17 cellular contexts compared by ENCODE assay signal in genomic region chr1:25720624-25721023, GRCh38.
DNase-seq lines count a peak whose midpoint lies in the region; ATAC-seq and TF ChIP-seq lines count a peak whose summit lies in the region.
"Had no signal": no experiment of that assay in that cellular context is flagged by ENCODE, and none has a peak within 500 bp of the region (broad histone marks: within the 10 kb centered on the region; RNA-seq: fewer than 3 reads in every experiment).

No MANE protein-coding gene starts in this region.

- H3K36me3 Mint-ChIP-seq in activated naive CD8-positive, alpha-beta T cell = peaks cover 15% of the 10 kb centered on the region
- peaks cover 8% of the 10 kb centered on the region for H3K36me3 Mint-ChIP-seq in activated naive CD8-positive, alpha-beta T cell treated with anti-CD3 and anti-CD28 coated beads for 36 hours

- no peak for TF ChIP-seq CTCF in osteoblast (IDR thresholded peaks at IDR 0.05; ENCODE audit: extremely low read depth, low read depth, low read length)

- H3K4me1 ChIP-seq in adipocyte (ENCODE audit: control insufficient read depth, insufficient read depth, low read length) (peaks cover 3% of the 10 kb centered on the region), osteoblast (ENCODE audit: insufficient read depth, low read length) (no peaks in the 10 kb centered on the region)

- H4K20me1 ChIP-seq in osteoblast (ENCODE audit: insufficient read depth, low read length) = no peaks in the 10 kb centered on the region

- no peaks in the 10 kb centered on the region for H3K9me3 Mint-ChIP-seq in activated naive CD8-positive, alpha-beta T cell (ENCODE audit: low read depth)
- no peaks in the 10 kb centered on the region for H3K9me3 Mint-ChIP-seq in activated naive CD8-positive, alpha-beta T cell treated with anti-CD3 and anti-CD28 coated beads for 36 hours
- H3K9me3 Mint-ChIP-seq: H9 had no signal

- H3K79me2 ChIP-seq in osteoblast (ENCODE audit: insufficient read depth, low read length) = no peaks in the 10 kb centered on the region

- no peak overlapping the region for H3K4me2 ChIP-seq in osteoblast (ENCODE audit: insufficient read depth, low read length)
- H3K4me2 ChIP-seq: GM23338 had no signal

- no peak for ATAC-seq in HG03045 (IDR thresholded peaks at IDR 0.05; ENCODE audit: unreplicated experiment)
- ATAC-seq: GM23338, HCT116 had no signal

- no peak overlapping the region for H3K27ac ChIP-seq in osteoblast (ENCODE audit: low read depth, low read length)

- no peaks in the 10 kb centered on the region for H3K27me3 Mint-ChIP-seq in activated naive CD8-positive, alpha-beta T cell
- H3K27me3 Mint-ChIP-seq in activated naive CD8-positive, alpha-beta T cell treated with anti-CD3 and anti-CD28 coated beads for 36 hours = no peaks in the 10 kb centered on the region
- H3K27me3 Mint-ChIP-seq: CD4-positive, alpha-beta memory T cell had no signal

- H3K4me3 ChIP-seq in adipocyte (ENCODE audit: low read length) (no peak overlapping the region), osteoblast (ENCODE audit: insufficient read depth, low read length) (no peak overlapping the region)
- H3K4me3 ChIP-seq: GM23338 had no signal

- H3K36me3 ChIP-seq in adipocyte (ENCODE audit: control insufficient read depth, insufficient read depth, low read length, severe bottlenecking) (no peaks in the 10 kb centered on the region), osteoblast (ENCODE audit: insufficient read depth, low read length) (no peaks in the 10 kb centered on the region)

- H3K4me3 Mint-ChIP-seq in activated naive CD8-positive, alpha-beta T cell = no peak overlapping the region
- H3K4me3 Mint-ChIP-seq in activated naive CD8-positive, alpha-beta T cell treated with anti-CD3 and anti-CD28 coated beads for 36 hours = no peak overlapping the region
- H3K4me3 Mint-ChIP-seq: GM23338, H9 had no signal

- H3K27me3 ChIP-seq in adipocyte (replicated peaks; ENCODE audit: control insufficient read depth, insufficient read depth, low read length) (no peaks in the 10 kb centered on the region), osteoblast (ENCODE audit: insufficient read depth, low read length) (peaks cover 19% of the 10 kb centered on the region)

- H3K9me3 ChIP-seq in adipocyte (ENCODE audit: control insufficient read depth, low read length) (no peaks in the 10 kb centered on the region), osteoblast (ENCODE audit: low read depth, low read length) (no peaks in the 10 kb centered on the region)

- H3K9ac ChIP-seq in adipocyte (ENCODE audit: low read length) = no peak overlapping the region

- peaks cover 57% of the 10 kb centered on the region for H3K4me1 Mint-ChIP-seq in activated naive CD8-positive, alpha-beta T cell (ENCODE audit: low read depth)
- H3K4me1 Mint-ChIP-seq in activated naive CD8-positive, alpha-beta T cell treated with anti-CD3 and anti-CD28 coated beads for 36 hours = peaks cover 28% of the 10 kb centered on the region

- peak overlapping the region; percentile 8 for H3K27ac Mint-ChIP-seq in activated naive CD8-positive, alpha-beta T cell
- H3K27ac Mint-ChIP-seq in activated naive CD8-positive, alpha-beta T cell treated with anti-CD3 and anti-CD28 coated beads for 36 hours = no peak overlapping the region
- H3K27ac Mint-ChIP-seq: CD4-positive, alpha-beta memory T cell; GM23338; H9 had no signal

- DNase-seq in activated naive CD8-positive, alpha-beta T cell treated with anti-CD3 and anti-CD28 coated beads for 36 hours = no peak
- DNase-seq in adipocyte (ENCODE audit: low read depth) (peak; percentile 36), fibroblast of peridontal ligament (ENCODE audit: extremely low read depth) (peak; percentile 59), NCI-H1694 (lab: John Stamatoyannopoulos, UW) (no peak), osteoblast (ENCODE audit: insufficient read length, low spot score, missing footprints) (no peak)
- DNase-seq: C1 segment of cervical spinal cord; Calu3; CD4-positive, alpha-beta memory T cell; COR-L47; DMS53; DMS79 treated with DMSO at 0.1 percent for 48 hours; GF-D8; H9 had no signal

- no peak overlapping the region for H2AFZ ChIP-seq in osteoblast (ENCODE audit: low read length)
- H2AFZ ChIP-seq: GM23338 had no signal

Comparison
In these comparisons a context has a peak if more than half of its experiments do, and no peak if none do; other contexts are left out.
1. DNase-seq: peak in adipocyte (single experiment) and fibroblast of peridontal ligament (single experiment); none in activated naive CD8-positive, alpha-beta T cell treated with anti-CD3 and anti-CD28 coated beads for 36 hours (single experiment), NCI-H1694 (single experiment) and osteoblast (single experiment).